In the genomic region with DNA sequence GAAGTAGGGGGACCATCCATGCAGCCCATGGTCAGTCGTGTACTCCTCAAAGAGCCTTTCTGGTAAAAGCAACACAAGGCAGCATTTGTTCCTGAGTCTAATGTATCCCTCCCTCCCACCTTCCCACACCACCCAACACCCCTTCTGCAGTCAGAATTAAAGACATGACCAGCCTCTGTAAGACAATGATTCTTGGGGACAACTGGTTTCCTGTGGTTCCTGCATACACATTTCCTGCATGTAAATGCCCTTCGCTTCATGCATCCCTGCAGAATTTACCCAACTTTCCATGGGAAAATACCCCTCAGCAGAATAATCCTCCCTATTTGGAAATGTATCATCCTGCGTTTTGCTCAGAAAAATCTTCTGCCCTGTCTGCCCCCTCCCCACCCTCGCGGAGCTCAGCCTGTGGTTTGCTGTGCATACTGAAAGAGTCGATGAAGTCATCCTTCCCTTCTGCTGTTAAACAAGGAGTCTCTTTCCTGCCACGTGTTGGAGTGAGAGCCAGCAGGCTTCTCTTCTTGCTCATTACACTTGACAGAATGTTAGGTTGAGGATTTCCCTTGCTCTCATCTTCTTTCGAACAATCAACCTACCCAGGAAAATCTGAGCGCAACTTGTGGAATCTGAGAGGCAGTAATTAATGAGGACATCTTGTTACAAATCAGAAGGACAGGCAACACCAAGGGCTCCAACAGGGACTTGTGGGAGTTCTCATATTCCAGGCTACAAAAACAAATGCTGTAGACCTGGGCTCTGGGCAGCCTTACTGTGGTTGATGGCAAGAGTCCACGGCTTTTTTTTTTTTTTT, we compare ENCODE assay signal across 8 cellular contexts. TPM values are rescaled to one million over a fixed set of nuclear protein-coding genes. Genes with fewer than 3 reads are reported as not detected.
DNase-seq lines count a peak whose midpoint lies in the region; ATAC-seq lines count a peak whose summit lies in the region.

No MANE protein-coding gene starts in this region.

- peaks cover 43% of the 10 kb centered on the region for H3K27me3 ChIP-seq in adipocyte (replicated peaks; ENCODE audit: control insufficient read depth, insufficient read depth, low read length)

- ATAC-seq in GM21737 (IDR thresholded peaks at IDR 0.05; ENCODE audit: unreplicated experiment): peak; percentile 70

- no peaks in the 10 kb centered on the region for H3K9me3 ChIP-seq in adipocyte (ENCODE audit: control insufficient read depth, low read length)

- peaks cover 12% of the 10 kb centered on the region for H3K4me1 ChIP-seq in adipocyte (ENCODE audit: control insufficient read depth, insufficient read depth, low read length)

- peaks cover 0 to 7% (median 5%) of the 10 kb centered on the region in 3 donors for H3K27me3 Mint-ChIP-seq in immature natural killer cell (ENCODE audit: low read depth in 3 of 3)

- no peaks in the 10 kb centered on the region for H3K36me3 Mint-ChIP-seq in immature natural killer cell

- H3K4me3 Mint-ChIP-seq in immature natural killer cell: peak overlapping the region; percentile 17 to 57 (median 31)

- H3K36me3 ChIP-seq in adipocyte (ENCODE audit: control insufficient read depth, insufficient read depth, low read length, severe bottlenecking): no peaks in the 10 kb centered on the region

- H3K4me3 ChIP-seq in adipocyte (ENCODE audit: low read length): no peak overlapping the region

- peak; percentile 36 for DNase-seq in GF-D8 (lab: John Stamatoyannopoulos, UW)
- DNase-seq in MV-4-11 (lab: John Stamatoyannopoulos, UW): peak; percentile 93
- DNase-seq in adipocyte (ENCODE audit: low read depth): peak; percentile 86
- DNase-seq in immature natural killer cell: no peak
- DNase-seq in stimulated activated CD8-positive, alpha-beta memory T cell treated with anti-CD3 and anti-CD28 coated beads, Interleukin-4, amount 100 ng/mL, for 24 hours (ENCODE audit: low read depth): peak; percentile 1
- DNase-seq in cortex of kidney (lab: John Stamatoyannopoulos, UW): no peak
- no peak for DNase-seq in NCI-H187 (lab: John Stamatoyannopoulos, UW)

- H3K27ac Mint-ChIP-seq in immature natural killer cell: no peak overlapping the region

- H3K4me1 Mint-ChIP-seq in immature natural killer cell: peaks cover 7 to 15% of the 10 kb centered on the region in 2 donors

- no peaks in the 10 kb centered on the region for H3K9me3 Mint-ChIP-seq in immature natural killer cell

- no peak overlapping the region for H3K9ac ChIP-seq in adipocyte (ENCODE audit: low read length)

RNA-seq across cellular contexts. Expression of gene TNN, which starts 4.7 kb away (rescaled TPM):
- not detected for polyA plus RNA-seq in immature natural killer cell

RNA-seq across cellular contexts. Expression of gene MRPS14, which starts 49.1 kb away (rescaled TPM):
- polyA plus RNA-seq in immature natural killer cell: 10 to 100 TPM; 42.5 to 52.1 (median 44.4) TPM

Comparison
In these comparisons a context has a peak if more than half of its experiments do, and no peak if none do; other contexts are left out.
1. DNase-seq: peak in GF-D8 (single experiment), MV-4-11 (single experiment), adipocyte (single experiment) and stimulated activated CD8-positive, alpha-beta memory T cell treated with anti-CD3 and anti-CD28 coated beads, Interleukin-4, amount 100 ng/mL, for 24 hours (single experiment); none in immature natural killer cell (0 of 3), cortex of kidney (single experiment) and NCI-H187 (0 of 2).